ENCODE assay signal across 8 cellular contexts in genomic region chr14:54881761-54882401, GRCh38. TPM values are rescaled to one million over a fixed set of nuclear protein-coding genes. Genes with fewer than 3 reads are reported as not detected.
DNase-seq lines count a peak whose midpoint lies in the region; ATAC-seq and TF ChIP-seq lines count a peak whose summit lies in the region.

No MANE protein-coding gene starts in this region.

- peaks cover 12% of the 10 kb centered on the region for H3K36me3 Mint-ChIP-seq in activated naive CD8-positive, alpha-beta T cell treated with anti-CD3 and anti-CD28 coated beads for 36 hours
- no peaks in the 10 kb centered on the region for H3K36me3 Mint-ChIP-seq in type B pancreatic cell

- DNase-seq in AG10803 (ENCODE audit: low read depth): peak; percentile 64
- peak; percentile 22 for DNase-seq in activated naive CD8-positive, alpha-beta T cell treated with anti-CD3 and anti-CD28 coated beads for 36 hours
- peak; percentile 69 for DNase-seq in kidney glomerular epithelial cell (lab: John Stamatoyannopoulos, UW)
- no peak for DNase-seq in type B pancreatic cell (ENCODE audit: extremely low spot score, unreplicated experiment)
- DNase-seq in anterior cingulate cortex (lab: John Stamatoyannopoulos, UW): no peak

- H3K4me1 Mint-ChIP-seq in activated naive CD8-positive, alpha-beta T cell treated with anti-CD3 and anti-CD28 coated beads for 36 hours: peaks cover 53% of the 10 kb centered on the region
- peaks cover 4% of the 10 kb centered on the region for H3K4me1 Mint-ChIP-seq in type B pancreatic cell (ENCODE audit: unreplicated experiment)

- peak overlapping the region; percentile 83 for H3K4me3 Mint-ChIP-seq in activated naive CD8-positive, alpha-beta T cell treated with anti-CD3 and anti-CD28 coated beads for 36 hours
- peak overlapping the region; percentile 4 for H3K4me3 Mint-ChIP-seq in type B pancreatic cell

- H3K27me3 Mint-ChIP-seq in activated naive CD8-positive, alpha-beta T cell treated with anti-CD3 and anti-CD28 coated beads for 36 hours: no peaks in the 10 kb centered on the region
- no peaks in the 10 kb centered on the region for H3K27me3 Mint-ChIP-seq in type B pancreatic cell

- peak; percentile 56 for ATAC-seq in GM18909 (IDR thresholded peaks at IDR 0.05; ENCODE audit: poor library complexity, unreplicated experiment)
- peak; percentile 54 for ATAC-seq in HG03378 (IDR thresholded peaks at IDR 0.05; ENCODE audit: unreplicated experiment)
- ATAC-seq in HG03457 (IDR thresholded peaks at IDR 0.05; ENCODE audit: unreplicated experiment): no peak

- TF ChIP-seq CTCF in AG10803 (conservative IDR thresholded peaks at IDR 0.05; ENCODE audit: low read length): no peak
- TF ChIP-seq CTCF in type B pancreatic cell (conservative IDR thresholded peaks at IDR 0.05): no peak

- H3K27ac Mint-ChIP-seq in activated naive CD8-positive, alpha-beta T cell treated with anti-CD3 and anti-CD28 coated beads for 36 hours: peak overlapping the region; percentile 99
- peak overlapping the region; percentile 32 for H3K27ac Mint-ChIP-seq in type B pancreatic cell

- peak overlapping the region; percentile 55 for H3K4me3 ChIP-seq in AG10803 (ENCODE audit: low read length)

- no peaks in the 10 kb centered on the region for H3K9me3 Mint-ChIP-seq in activated naive CD8-positive, alpha-beta T cell treated with anti-CD3 and anti-CD28 coated beads for 36 hours
- H3K9me3 Mint-ChIP-seq in type B pancreatic cell: no peaks in the 10 kb centered on the region

RNA-seq across cellular contexts. Expression of gene GCH1, which starts 20.7 kb away (rescaled TPM):
- 10 to 100 TPM; 45.9 to 47.5 TPM for total RNA-seq in activated naive CD8-positive, alpha-beta T cell treated with anti-CD3 and anti-CD28 coated beads for 36 hours
- 18.2 and 29.6 TPM in 2 replicates for total RNA-seq in type B pancreatic cell (ENCODE audit: low replicate concordance)

Comparison
In these comparisons a context has a peak if more than half of its experiments do, and no peak if none do; other contexts are left out.
1. DNase-seq: peak in AG10803 (single experiment), activated naive CD8-positive, alpha-beta T cell treated with anti-CD3 and anti-CD28 coated beads for 36 hours (single experiment) and kidney glomerular epithelial cell (single experiment); none in type B pancreatic cell (single experiment) and anterior cingulate cortex (0 of 58).